In the genomic region with DNA sequence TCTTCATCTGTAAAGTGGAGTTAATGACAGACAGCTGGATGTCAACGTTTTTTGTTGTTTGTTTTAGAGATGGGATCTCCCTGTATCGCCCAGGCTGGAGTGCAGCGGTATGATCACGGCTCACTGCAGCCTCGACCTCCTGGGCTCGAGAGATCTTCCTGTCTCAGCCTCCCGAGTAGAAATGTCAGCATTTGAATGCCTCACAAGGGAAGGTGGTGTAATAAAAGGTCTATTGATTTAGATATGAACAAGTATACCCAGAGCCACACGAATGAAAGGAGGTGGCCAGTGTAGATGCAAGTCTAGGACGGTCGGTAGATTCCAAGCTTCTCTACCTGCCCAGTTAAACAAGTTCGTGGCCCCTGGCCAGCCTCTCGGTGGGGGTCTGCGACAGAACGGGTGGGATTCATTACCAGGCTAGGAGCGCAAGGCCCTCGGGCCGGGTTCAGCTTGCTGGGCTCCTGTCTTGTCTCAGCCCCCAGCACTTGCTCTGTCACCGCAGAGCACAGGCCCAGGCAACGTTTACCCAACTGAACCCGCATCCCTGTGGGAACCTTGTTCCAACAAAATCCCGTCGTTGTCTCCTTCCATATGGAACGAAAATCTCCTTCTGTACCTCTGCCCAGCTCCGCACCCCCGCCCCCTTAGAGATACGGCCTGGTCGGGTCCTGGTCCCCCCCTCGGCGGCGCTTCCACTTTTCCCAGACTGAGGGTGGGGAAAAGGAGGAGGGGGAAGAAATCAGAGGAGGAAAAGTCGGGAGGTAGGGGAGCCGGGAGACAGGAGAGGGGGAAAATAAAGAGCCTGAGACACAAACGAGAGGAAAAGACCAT, we compare ENCODE assay signal across 1 cellular context.
TF ChIP-seq lines count a peak whose summit lies in the region.

No MANE protein-coding gene starts in this region.

TF ChIP-seq in H1, 55 proteins besides CTCF, POLR2A, EP300 and RAD21 (continued from another document):
- no peak for TF ChIP-seq FOSL1 (IDR thresholded peaks at IDR 0.05; ENCODE audit: insufficient read depth, low read depth, low read length)
- peak; percentile 23 for TF ChIP-seq TAF7 (optimal IDR thresholded peaks at IDR 0.05; ENCODE audit: borderline replicate concordance, low read depth, low read length)
- TF ChIP-seq KDM4A (IDR thresholded peaks at IDR 0.05; ENCODE audit: low read depth, low read length, severe bottlenecking), result no peak
- no peak for TF ChIP-seq RFX5 (IDR thresholded peaks at IDR 0.05; ENCODE audit: borderline replicate concordance, low read depth, low read length)
- no peak for TF ChIP-seq KDM1A (IDR thresholded peaks at IDR 0.05; ENCODE audit: borderline replicate concordance, low read length)
- peak; percentile 56 for TF ChIP-seq RNF2 (IDR thresholded peaks at IDR 0.05; ENCODE audit: borderline replicate concordance, low read depth, low read length, missing control alignments, poor library complexity, severe bottlenecking)
- peak; percentile 61 for TF ChIP-seq EZH2 (IDR thresholded peaks at IDR 0.05; ENCODE audit: low read depth, low read length, severe bottlenecking)
- TF ChIP-seq TEAD4 (IDR thresholded peaks at IDR 0.05; ENCODE audit: low read depth, low read length), result no peak
- no peak for TF ChIP-seq TCF12 (IDR thresholded peaks at IDR 0.05; ENCODE audit: low read depth, low read length)
- TF ChIP-seq ATF3 (IDR thresholded peaks at IDR 0.05; ENCODE audit: insufficient read depth, low read depth, low read length), result no peak
- TF ChIP-seq ASH2L (IDR thresholded peaks at IDR 0.05; ENCODE audit: low read length), result no peak
- 0 out of 2 replicates have a peak, but pooled peaks have one; percentile 24 for TF ChIP-seq SP1 (IDR thresholded peaks at IDR 0.05; ENCODE audit: low read depth, low read length)
- no peak for TF ChIP-seq SAP30 (IDR thresholded peaks at IDR 0.05; ENCODE audit: insufficient read depth, insufficient replicate concordance, low read length)
